In genomic region chr9:108262836-108263235, GRCh38 we compare ENCODE assay signal across 11 cellular contexts.
"Had no signal": no experiment of that assay in that cellular context is flagged by ENCODE, and none has a peak within 500 bp of the region (broad histone marks: within the 10 kb centered on the region; RNA-seq: fewer than 3 reads in every experiment).

No MANE protein-coding gene starts in this region.

- H3K4me2 ChIP-seq: GM23338 had no signal

- H3K4me3 ChIP-seq: GM23248, GM23338, HAP-1 had no signal

- FAIRE-seq: H1, H54 had no signal

- H3K9me3 ChIP-seq: HAP-1 had no signal

- H3K27ac Mint-ChIP-seq: GM23338, H9, HFFc6 had no signal

- H3K9ac ChIP-seq: GM23248 had no signal

- H2AFZ ChIP-seq: GM23248, GM23338 had no signal

- ATAC-seq: GM23338, HCT116 had no signal

- H3K9me3 Mint-ChIP-seq: GM23338, HFFc6 had no signal

- H3K4me1 ChIP-seq: HAP-1 had no signal

- H3K4me3 Mint-ChIP-seq: GM23338, H9, HFFc6 had no signal

- H3K36me3 ChIP-seq: HAP-1 had no signal

- H3K4me1 Mint-ChIP-seq: GM23338, H9 had no signal

- DNase-seq: GM23248, GOT3, H7, H9, HCEC 1CT, HFFc6 had no signal

- H3K27ac ChIP-seq: GM23248 had no signal
